Comparison of ENCODE assay signal across 1 cellular context in the genomic region with DNA sequence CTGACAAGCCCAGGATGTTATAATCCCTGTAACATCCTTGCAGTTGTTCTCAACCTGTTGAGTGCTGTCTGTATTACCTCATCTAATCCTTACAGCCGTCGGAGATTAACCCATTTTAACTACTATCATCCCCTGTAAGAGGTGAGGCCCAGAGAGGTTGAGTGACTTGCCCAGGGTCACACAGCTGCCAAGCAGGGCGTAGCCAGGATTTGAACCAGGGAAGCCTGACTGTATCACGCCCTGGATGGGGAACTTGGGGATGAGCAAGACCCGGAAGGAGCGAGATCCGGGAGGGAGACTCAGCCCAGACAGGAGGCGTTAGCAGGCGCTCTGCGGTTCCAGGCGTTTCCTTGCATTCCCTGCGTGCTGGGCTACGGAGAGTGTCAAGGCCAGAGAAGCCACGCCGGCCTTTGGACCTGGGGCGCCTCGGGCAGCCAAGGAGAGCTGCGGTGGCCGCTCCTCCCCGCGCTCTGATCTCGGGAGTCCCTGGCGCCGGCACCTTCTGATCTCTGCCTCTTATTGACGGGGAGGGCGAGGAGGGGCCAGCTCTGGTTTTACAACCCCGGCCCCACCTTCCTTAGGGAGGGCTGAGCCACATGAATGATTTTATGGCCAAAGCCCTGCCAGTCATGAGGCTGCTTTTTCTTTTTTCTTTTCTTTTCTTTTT.
TF ChIP-seq lines count a peak whose summit lies in the region.

No MANE protein-coding gene starts in this region.

TF ChIP-seq in HepG2, 621 proteins besides CTCF, POLR2A, EP300 and RAD21 (continued from another document and continues in another):
- TF ChIP-seq EEA1 (CRISPR knock-in tag; IDR thresholded peaks at IDR 0.05; ENCODE audit: borderline replicate concordance) (no peak), ELF3 (CRISPR knock-in tag; IDR thresholded peaks at IDR 0.05) (peak; percentile 91), ZNF180 (CRISPR knock-in tag; IDR thresholded peaks at IDR 0.05; ENCODE audit: borderline replicate concordance, low read depth) (no peak), NFYB (CRISPR knock-in tag; IDR thresholded peaks at IDR 0.05) (no peak), ISX (CRISPR knock-in tag; conservative IDR thresholded peaks at IDR 0.05) (no peak), KDM1A (CRISPR knock-in tag; IDR thresholded peaks at IDR 0.05) (peak; percentile 100), MED8 (CRISPR knock-in tag; IDR thresholded peaks at IDR 0.05; ENCODE audit: insufficient replicate concordance) (peak; percentile 66), JARID2 (CRISPR knock-in tag; IDR thresholded peaks at IDR 0.05; ENCODE audit: insufficient replicate concordance) (no peak), PHF20 (CRISPR knock-in tag; IDR thresholded peaks at IDR 0.05) (no peak), ZNF607 (CRISPR knock-in tag; IDR thresholded peaks at IDR 0.05; ENCODE audit: borderline replicate concordance) (no peak; the same call in none of the 2 replicates), HDAC2 (CRISPR knock-in tag; IDR thresholded peaks at IDR 0.05) (peak; percentile 98), ZNF335 (CRISPR knock-in tag; IDR thresholded peaks at IDR 0.05) (peak; percentile 74), AHR (CRISPR knock-in tag; IDR thresholded peaks at IDR 0.05) (peak; percentile 70; the same call in 1 of the 2 replicates), ZBTB20 (CRISPR knock-in tag; IDR thresholded peaks at IDR 0.05; ENCODE audit: borderline replicate concordance, low read depth) (0 out of 2 replicates have a peak, but pooled peaks have one; percentile 83), KDM4B (CRISPR knock-in tag; IDR thresholded peaks at IDR 0.05) (peak; percentile 87), ZNF160 (CRISPR knock-in tag; IDR thresholded peaks at IDR 0.05) (peak; percentile 85; the same call in 1 of the 2 replicates), PAF1 (CRISPR knock-in tag; IDR thresholded peaks at IDR 0.05) (no peak), ZNF350 (CRISPR knock-in tag; IDR thresholded peaks at IDR 0.05; ENCODE audit: borderline replicate concordance, low read depth) (peak; percentile 92), AGO1 (IDR thresholded peaks at IDR 0.05; ENCODE audit: low read depth, low read length, poor library complexity, severe bottlenecking) (no peak), ZMYM4 (CRISPR knock-in tag; IDR thresholded peaks at IDR 0.05) (peak; percentile 90), RCOR2 (CRISPR knock-in tag; IDR thresholded peaks at IDR 0.05) (peak; percentile 100), ZFP1 (CRISPR knock-in tag; IDR thresholded peaks at IDR 0.05) (peak; percentile 66; the same call in 1 of the 2 replicates), BORCS8-MEF2B (CRISPR knock-in tag; IDR thresholded peaks at IDR 0.05) (peak; percentile 53; the same call in 1 of the 2 replicates), U2AF1 (optimal IDR thresholded peaks at IDR 0.05; ENCODE audit: low read depth, low read length) (peak; percentile 37), JUNB (CRISPR knock-in tag; IDR thresholded peaks at IDR 0.05; ENCODE audit: borderline replicate concordance) (no peak), HDAC1 (CRISPR knock-in tag; IDR thresholded peaks at IDR 0.05) (peak; percentile 97), TEAD3 (CRISPR knock-in tag; optimal IDR thresholded peaks at IDR 0.05; ENCODE audit: borderline replicate concordance) (peak; percentile 94), YEATS4 (CRISPR knock-in tag; IDR thresholded peaks at IDR 0.05; ENCODE audit: borderline replicate concordance) (peak; percentile 66; the same call in 1 of the 2 replicates)
- TF ChIP-seq, protein P1, sequence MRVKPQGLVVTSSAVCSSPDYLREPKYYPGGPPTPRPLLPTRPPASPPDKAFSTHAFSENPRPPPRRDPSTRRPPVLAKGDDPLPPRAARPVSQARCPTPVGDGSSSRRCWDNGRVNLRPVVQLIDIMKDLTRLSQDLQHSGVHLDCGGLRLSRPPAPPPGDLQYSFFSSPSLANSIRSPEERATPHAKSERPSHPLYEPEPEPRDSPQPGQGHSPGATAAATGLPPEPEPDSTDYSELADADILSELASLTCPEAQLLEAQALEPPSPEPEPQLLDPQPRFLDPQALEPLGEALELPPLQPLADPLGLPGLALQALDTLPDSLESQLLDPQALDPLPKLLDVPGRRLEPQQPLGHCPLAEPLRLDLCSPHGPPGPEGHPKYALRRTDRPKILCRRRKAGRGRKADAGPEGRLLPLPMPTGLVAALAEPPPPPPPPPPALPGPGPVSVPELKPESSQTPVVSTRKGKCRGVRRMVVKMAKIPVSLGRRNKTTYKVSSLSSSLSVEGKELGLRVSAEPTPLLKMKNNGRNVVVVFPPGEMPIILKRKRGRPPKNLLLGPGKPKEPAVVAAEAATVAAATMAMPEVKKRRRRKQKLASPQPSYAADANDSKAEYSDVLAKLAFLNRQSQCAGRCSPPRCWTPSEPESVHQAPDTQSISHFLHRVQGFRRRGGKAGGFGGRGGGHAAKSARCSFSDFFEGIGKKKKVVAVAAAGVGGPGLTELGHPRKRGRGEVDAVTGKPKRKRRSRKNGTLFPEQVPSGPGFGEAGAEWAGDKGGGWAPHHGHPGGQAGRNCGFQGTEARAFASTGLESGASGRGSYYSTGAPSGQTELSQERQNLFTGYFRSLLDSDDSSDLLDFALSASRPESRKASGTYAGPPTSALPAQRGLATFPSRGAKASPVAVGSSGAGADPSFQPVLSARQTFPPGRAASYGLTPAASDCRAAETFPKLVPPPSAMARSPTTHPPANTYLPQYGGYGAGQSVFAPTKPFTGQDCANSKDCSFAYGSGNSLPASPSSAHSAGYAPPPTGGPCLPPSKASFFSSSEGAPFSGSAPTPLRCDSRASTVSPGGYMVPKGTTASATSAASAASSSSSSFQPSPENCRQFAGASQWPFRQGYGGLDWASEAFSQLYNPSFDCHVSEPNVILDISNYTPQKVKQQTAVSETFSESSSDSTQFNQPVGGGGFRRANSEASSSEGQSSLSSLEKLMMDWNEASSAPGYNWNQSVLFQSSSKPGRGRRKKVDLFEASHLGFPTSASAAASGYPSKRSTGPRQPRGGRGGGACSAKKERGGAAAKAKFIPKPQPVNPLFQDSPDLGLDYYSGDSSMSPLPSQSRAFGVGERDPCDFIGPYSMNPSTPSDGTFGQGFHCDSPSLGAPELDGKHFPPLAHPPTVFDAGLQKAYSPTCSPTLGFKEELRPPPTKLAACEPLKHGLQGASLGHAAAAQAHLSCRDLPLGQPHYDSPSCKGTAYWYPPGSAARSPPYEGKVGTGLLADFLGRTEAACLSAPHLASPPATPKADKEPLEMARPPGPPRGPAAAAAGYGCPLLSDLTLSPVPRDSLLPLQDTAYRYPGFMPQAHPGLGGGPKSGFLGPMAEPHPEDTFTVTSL (CRISPR knock-in tag; IDR thresholded peaks at IDR 0.05; ENCODE audit: borderline replicate concordance): peak; percentile 86; the same call in 1 of the 2 replicates
- TF ChIP-seq, protein P2, sequence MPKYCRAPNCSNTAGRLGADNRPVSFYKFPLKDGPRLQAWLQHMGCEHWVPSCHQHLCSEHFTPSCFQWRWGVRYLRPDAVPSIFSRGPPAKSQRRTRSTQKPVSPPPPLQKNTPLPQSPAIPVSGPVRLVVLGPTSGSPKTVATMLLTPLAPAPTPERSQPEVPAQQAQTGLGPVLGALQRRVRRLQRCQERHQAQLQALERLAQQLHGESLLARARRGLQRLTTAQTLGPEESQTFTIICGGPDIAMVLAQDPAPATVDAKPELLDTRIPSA (CRISPR knock-in tag; IDR thresholded peaks at IDR 0.05; ENCODE audit: borderline replicate concordance): no peak
- TF ChIP-seq, protein P3, sequence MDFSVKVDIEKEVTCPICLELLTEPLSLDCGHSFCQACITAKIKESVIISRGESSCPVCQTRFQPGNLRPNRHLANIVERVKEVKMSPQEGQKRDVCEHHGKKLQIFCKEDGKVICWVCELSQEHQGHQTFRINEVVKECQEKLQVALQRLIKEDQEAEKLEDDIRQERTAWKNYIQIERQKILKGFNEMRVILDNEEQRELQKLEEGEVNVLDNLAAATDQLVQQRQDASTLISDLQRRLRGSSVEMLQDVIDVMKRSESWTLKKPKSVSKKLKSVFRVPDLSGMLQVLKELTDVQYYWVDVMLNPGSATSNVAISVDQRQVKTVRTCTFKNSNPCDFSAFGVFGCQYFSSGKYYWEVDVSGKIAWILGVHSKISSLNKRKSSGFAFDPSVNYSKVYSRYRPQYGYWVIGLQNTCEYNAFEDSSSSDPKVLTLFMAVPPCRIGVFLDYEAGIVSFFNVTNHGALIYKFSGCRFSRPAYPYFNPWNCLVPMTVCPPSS (IDR thresholded peaks at IDR 0.05): no peak
- TF ChIP-seq, protein P4, sequence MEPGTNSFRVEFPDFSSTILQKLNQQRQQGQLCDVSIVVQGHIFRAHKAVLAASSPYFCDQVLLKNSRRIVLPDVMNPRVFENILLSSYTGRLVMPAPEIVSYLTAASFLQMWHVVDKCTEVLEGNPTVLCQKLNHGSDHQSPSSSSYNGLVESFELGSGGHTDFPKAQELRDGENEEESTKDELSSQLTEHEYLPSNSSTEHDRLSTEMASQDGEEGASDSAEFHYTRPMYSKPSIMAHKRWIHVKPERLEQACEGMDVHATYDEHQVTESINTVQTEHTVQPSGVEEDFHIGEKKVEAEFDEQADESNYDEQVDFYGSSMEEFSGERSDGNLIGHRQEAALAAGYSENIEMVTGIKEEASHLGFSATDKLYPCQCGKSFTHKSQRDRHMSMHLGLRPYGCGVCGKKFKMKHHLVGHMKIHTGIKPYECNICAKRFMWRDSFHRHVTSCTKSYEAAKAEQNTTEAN (CRISPR knock-in tag; conservative IDR thresholded peaks at IDR 0.05): 0 out of 2 replicates have a peak, but pooled peaks have one; percentile 62
- TF ChIP-seq, protein P5, sequence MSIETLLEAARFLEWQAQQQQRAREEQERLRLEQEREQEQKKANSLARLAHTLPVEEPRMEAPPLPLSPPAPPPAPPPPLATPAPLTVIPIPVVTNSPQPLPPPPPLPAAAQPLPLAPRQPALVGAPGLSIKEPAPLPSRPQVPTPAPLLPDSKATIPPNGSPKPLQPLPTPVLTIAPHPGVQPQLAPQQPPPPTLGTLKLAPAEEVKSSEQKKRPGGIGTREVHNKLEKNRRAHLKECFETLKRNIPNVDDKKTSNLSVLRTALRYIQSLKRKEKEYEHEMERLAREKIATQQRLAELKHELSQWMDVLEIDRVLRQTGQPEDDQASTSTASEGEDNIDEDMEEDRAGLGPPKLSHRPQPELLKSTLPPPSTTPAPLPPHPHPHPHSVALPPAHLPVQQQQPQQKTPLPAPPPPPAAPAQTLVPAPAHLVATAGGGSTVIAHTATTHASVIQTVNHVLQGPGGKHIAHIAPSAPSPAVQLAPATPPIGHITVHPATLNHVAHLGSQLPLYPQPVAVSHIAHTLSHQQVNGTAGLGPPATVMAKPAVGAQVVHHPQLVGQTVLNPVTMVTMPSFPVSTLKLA (IDR thresholded peaks at IDR 0.05): no peak
- TF ChIP-seq, protein P6, sequence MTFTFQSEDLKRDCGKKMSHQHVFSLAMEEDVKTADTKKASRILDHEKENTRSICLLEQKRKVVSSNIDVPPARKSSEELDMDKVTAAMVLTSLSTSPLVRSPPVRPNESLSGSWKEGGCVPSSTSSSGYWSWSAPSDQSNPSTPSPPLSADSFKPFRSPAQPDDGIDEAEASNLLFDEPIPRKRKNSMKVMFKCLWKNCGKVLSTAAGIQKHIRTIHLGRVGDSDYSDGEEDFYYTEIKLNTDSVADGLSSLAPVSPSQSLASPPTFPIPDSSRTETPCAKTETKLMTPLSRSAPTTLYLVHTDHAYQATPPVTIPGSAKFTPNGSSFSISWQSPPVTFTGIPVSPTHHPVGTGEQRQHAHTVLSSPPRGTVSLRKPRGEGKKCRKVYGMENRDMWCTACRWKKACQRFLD (CRISPR knock-in tag; IDR thresholded peaks at IDR 0.05; ENCODE audit: borderline replicate concordance): 0 out of 2 replicates have a peak, but pooled peaks have one; percentile 53
- TF ChIP-seq, protein P7, sequence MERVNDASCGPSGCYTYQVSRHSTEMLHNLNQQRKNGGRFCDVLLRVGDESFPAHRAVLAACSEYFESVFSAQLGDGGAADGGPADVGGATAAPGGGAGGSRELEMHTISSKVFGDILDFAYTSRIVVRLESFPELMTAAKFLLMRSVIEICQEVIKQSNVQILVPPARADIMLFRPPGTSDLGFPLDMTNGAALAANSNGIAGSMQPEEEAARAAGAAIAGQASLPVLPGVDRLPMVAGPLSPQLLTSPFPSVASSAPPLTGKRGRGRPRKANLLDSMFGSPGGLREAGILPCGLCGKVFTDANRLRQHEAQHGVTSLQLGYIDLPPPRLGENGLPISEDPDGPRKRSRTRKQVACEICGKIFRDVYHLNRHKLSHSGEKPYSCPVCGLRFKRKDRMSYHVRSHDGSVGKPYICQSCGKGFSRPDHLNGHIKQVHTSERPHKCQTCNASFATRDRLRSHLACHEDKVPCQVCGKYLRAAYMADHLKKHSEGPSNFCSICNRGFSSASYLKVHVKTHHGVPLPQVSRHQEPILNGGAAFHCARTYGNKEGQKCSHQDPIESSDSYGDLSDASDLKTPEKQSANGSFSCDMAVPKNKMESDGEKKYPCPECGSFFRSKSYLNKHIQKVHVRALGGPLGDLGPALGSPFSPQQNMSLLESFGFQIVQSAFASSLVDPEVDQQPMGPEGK (CRISPR knock-in tag; IDR thresholded peaks at IDR 0.05): peak; percentile 99
- TF ChIP-seq, protein P8, sequence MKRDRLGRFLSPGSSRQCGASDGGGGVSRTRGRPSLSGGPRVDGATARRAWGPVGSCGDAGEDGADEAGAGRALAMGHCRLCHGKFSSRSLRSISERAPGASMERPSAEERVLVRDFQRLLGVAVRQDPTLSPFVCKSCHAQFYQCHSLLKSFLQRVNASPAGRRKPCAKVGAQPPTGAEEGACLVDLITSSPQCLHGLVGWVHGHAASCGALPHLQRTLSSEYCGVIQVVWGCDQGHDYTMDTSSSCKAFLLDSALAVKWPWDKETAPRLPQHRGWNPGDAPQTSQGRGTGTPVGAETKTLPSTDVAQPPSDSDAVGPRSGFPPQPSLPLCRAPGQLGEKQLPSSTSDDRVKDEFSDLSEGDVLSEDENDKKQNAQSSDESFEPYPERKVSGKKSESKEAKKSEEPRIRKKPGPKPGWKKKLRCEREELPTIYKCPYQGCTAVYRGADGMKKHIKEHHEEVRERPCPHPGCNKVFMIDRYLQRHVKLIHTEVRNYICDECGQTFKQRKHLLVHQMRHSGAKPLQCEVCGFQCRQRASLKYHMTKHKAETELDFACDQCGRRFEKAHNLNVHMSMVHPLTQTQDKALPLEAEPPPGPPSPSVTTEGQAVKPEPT (CRISPR knock-in tag; IDR thresholded peaks at IDR 0.05; ENCODE audit: low read depth): no peak
- TF ChIP-seq, protein P9, sequence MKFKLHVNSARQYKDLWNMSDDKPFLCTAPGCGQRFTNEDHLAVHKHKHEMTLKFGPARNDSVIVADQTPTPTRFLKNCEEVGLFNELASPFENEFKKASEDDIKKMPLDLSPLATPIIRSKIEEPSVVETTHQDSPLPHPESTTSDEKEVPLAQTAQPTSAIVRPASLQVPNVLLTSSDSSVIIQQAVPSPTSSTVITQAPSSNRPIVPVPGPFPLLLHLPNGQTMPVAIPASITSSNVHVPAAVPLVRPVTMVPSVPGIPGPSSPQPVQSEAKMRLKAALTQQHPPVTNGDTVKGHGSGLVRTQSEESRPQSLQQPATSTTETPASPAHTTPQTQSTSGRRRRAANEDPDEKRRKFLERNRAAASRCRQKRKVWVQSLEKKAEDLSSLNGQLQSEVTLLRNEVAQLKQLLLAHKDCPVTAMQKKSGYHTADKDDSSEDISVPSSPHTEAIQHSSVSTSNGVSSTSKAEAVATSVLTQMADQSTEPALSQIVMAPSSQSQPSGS (CRISPR knock-in tag; IDR thresholded peaks at IDR 0.05): peak; percentile 80
